In the genomic region with DNA sequence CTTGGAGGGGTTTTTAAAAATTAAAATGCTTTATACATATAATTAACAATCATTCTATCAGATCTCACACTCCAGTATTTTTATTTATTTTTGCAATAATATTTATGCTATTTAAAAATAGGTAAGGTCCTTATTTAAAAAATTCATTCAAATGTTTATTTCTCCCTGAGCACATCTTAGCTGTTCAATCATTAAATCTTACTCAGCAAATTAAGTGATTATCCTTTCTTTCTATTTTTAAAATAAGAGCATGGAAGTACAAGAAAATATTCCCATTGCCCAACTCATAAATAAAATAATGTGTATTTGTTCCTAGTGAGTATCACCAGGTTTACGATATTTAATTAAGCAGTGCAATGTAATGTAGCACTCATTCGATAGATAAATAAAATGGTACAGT, we compare ENCODE assay signal across 23 cellular contexts.
DNase-seq lines count a peak whose midpoint lies in the region; ATAC-seq, FAIRE-seq and TF ChIP-seq lines count a peak whose summit lies in the region.
"Had no signal": no experiment of that assay in that cellular context is flagged by ENCODE, and none has a peak within 500 bp of the region (broad histone marks: within the 10 kb centered on the region; RNA-seq: fewer than 3 reads in every experiment).

No MANE protein-coding gene starts in this region.

- TF ChIP-seq EP300 in HepG2 (IDR thresholded peaks at IDR 0.05; ENCODE audit: low read depth in 2 of 2, low read length in 2 of 2) (no peak), HepG2 (CRISPR knock-in tag; IDR thresholded peaks at IDR 0.05; ENCODE audit: borderline replicate concordance) (no peak), K562 (IDR thresholded peaks at IDR 0.05; ENCODE audit: low read length) (no peak)

- H3K79me1 ChIP-seq in IMR-90 (ENCODE audit: low read depth in 1 of 2, low read length in 2 of 2): no peaks in the 10 kb centered on the region

- no peak overlapping the region for H3K18ac ChIP-seq in IMR-90 (ENCODE audit: low read depth, low read length)

- H4K8ac ChIP-seq in IMR-90 (ENCODE audit: low read depth in 2 of 2, low read length in 2 of 2): no peak overlapping the region

- in situ Hi-C loops in HepG2 (cut with HindIII; ENCODE audit: extremely low pct_ligation_motif_present, low pct_unique_long_range_greater_than_20kb): no loop called here
- in situ Hi-C loops in IMR-90 (cut with MboI; ENCODE audit: low sequenced_read_pairs): no loop called here
- in situ Hi-C loops in K562 (cut with MboI): no loop called here

- TF ChIP-seq RAD21 in HepG2 (CRISPR knock-in tag; IDR thresholded peaks at IDR 0.05) (no peak), IMR-90 (IDR thresholded peaks at IDR 0.05; ENCODE audit: low read length) (no peak), K562 (CRISPR knock-in tag; conservative IDR thresholded peaks at IDR 0.05 in 1 of 2, IDR thresholded peaks at IDR 0.05 in 1 of 2) (no peak)

- H2AK5ac ChIP-seq in IMR-90 (ENCODE audit: low read depth, low read length): no peak overlapping the region

- H4K91ac ChIP-seq in IMR-90 (ENCODE audit: insufficient read depth, low read depth, low read length): no peak overlapping the region

- no peak for TF ChIP-seq CTCF in HepG2 (CRISPR knock-in tag; IDR thresholded peaks at IDR 0.05)
- TF ChIP-seq CTCF in right lobe of liver (IDR thresholded peaks at IDR 0.05): no peak
- TF ChIP-seq CTCF in IMR-90 (conservative IDR thresholded peaks at IDR 0.05; ENCODE audit: low read depth, low read length): no peak
- TF ChIP-seq CTCF in K562 (IDR thresholded peaks at IDR 0.05 in 2 of 3, conservative IDR thresholded peaks at IDR 0.05 in 1 of 3; ENCODE audit: insufficient read depth in 2 of 3, low read depth in 1 of 3, low read length in 3 of 3): no peak
- TF ChIP-seq CTCF in testis (IDR thresholded peaks at IDR 0.05): no peak

- WGBS in HepG2 (ENCODE audit: low lambda C conversion rate): 11% methylated on average over 2 of the region's 2 CpGs
- WGBS in right lobe of liver (ENCODE audit: insufficient coverage, low coverage, low lambda C conversion rate, missing lambda C conversion rate): 85% methylated on average over 2 of the region's 2 CpGs
- no CpG with 5 or more reads among the region's 2 CpGs for WGBS in IMR-90 (ENCODE audit: extremely low coverage in 2 of 2, insufficient read length in 1 of 2), 2 experiments
- 0% methylated on average over 2 of the region's 2 CpGs for WGBS in K562 (ENCODE audit: insufficient coverage, low coverage, missing lambda C conversion rate)
- 89 to 93% methylated on average over 2 of the region's 2 CpGs for WGBS in testis, 2 donors

- H3K36me3 ChIP-seq in HepG2 (replicated peaks in 1 of 2; ENCODE audit: control insufficient read depth in 1 of 2, insufficient read depth in 2 of 2, low read length in 2 of 2): no peaks in the 10 kb centered on the region
- H3K36me3 ChIP-seq in right lobe of liver: no peaks in the 10 kb centered on the region
- H3K36me3 ChIP-seq in IMR-90 (ENCODE audit: control insufficient read depth, insufficient read depth, low read length): no peaks in the 10 kb centered on the region
- H3K36me3 ChIP-seq in K562 (ENCODE audit: control insufficient read depth, insufficient read depth, low read length): no peaks in the 10 kb centered on the region
- H3K36me3 ChIP-seq in testis (ENCODE audit: low read depth, missing control alignments): no peaks in the 10 kb centered on the region
- H3K36me3 ChIP-seq: BLaER1 treated with 17β-estradiol and CSF1 and Interleukin-3, amounts not matched to agents 10 nM and 100 nM had no signal

- H2BK5ac ChIP-seq in IMR-90 (ENCODE audit: low read depth, low read length, poor library complexity, severe bottlenecking): no peak overlapping the region

- FAIRE-seq in HepG2 (lab: Jason Lieb, UNC) (no peak), K562 (lab: Jason Lieb, UNC) (no peak)
- FAIRE-seq: GM12878, GM12892, GM18507 had no signal

- BruUV-seq in HepG2 (replicated peaks; lab: Mats Ljungman, UMichigan) (no TSS peak), IMR-90 (replicated peaks; lab: Mats Ljungman, UMichigan) (no TSS peak), K562 (replicated peaks; lab: Mats Ljungman, UMichigan) (no TSS peak)

- H2AFZ ChIP-seq in HepG2 (ENCODE audit: low read length) (no peak overlapping the region), IMR-90 (replicated peaks; ENCODE audit: low read length, poor library complexity) (no peak overlapping the region), K562 (ENCODE audit: low read depth, low read length) (no peak overlapping the region)

- ATAC-seq in HepG2 (no peak), right lobe of liver (no peak), IMR-90 (ENCODE audit: low read depth) (no peak), K562 (no peak), GM19452 (IDR thresholded peaks at IDR 0.05; ENCODE audit: unreplicated experiment) (no peak)
- ATAC-seq: GM12878 had no signal

- H3K4me3 ChIP-seq in HepG2 (replicated peaks in 1 of 3; ENCODE audit: insufficient read depth in 1 of 3, low read depth in 2 of 3, low read length in 3 of 3) (no peak overlapping the region), right lobe of liver (no peak overlapping the region), IMR-90 (ENCODE audit: insufficient read depth, low read depth, low read length) (no peak overlapping the region), K562 (no peak overlapping the region), testis (no peak overlapping the region)
- H3K4me3 ChIP-seq: BLaER1 treated with 17β-estradiol and CSF1 and Interleukin-3, amounts not matched to agents 10 nM and 100 nM; GM12878 had no signal

- no peak overlapping the region for H2AK9ac ChIP-seq in IMR-90 (replicated peaks; ENCODE audit: low read depth, low read length, poor library complexity)

- no peak overlapping the region for H3K23ac ChIP-seq in IMR-90 (ENCODE audit: low read depth, low read length)

- H3K27me3 ChIP-seq in HepG2 (ENCODE audit: control insufficient read depth in 1 of 2, insufficient read depth in 2 of 2, low read length in 2 of 2) (no peaks in the 10 kb centered on the region), right lobe of liver (no peaks in the 10 kb centered on the region), IMR-90 (ENCODE audit: control insufficient read depth, insufficient read depth, low read length) (no peaks in the 10 kb centered on the region), K562 (ENCODE audit: control insufficient read depth in 2 of 2, insufficient read depth in 2 of 2, low read length in 2 of 2) (no peaks in the 10 kb centered on the region), testis (no peaks in the 10 kb centered on the region)
- H3K27me3 ChIP-seq: BLaER1 treated with 17β-estradiol and CSF1 and Interleukin-3, amounts not matched to agents 10 nM and 100 nM had no signal

- H3K4me2 ChIP-seq in HepG2 (ENCODE audit: low read depth, low read length) (no peak overlapping the region), IMR-90 (ENCODE audit: low read depth, low read length) (no peak overlapping the region), K562 (ENCODE audit: insufficient read depth, low read length) (no peak overlapping the region)
- H3K4me2 ChIP-seq: BLaER1 treated with 17β-estradiol and CSF1 and Interleukin-3, amounts not matched to agents 10 nM and 100 nM had no signal

- H3K56ac ChIP-seq in IMR-90 (ENCODE audit: extremely low read depth, insufficient read depth, low read length): no peak overlapping the region

- H2BK20ac ChIP-seq in IMR-90 (ENCODE audit: low read depth, low read length): no peak overlapping the region

- dilution Hi-C loops in IMR-90 (cut with HindIII; ENCODE audit: low sequenced_read_pairs, unreplicated experiment): no loop called here

- no peak overlapping the region for H3K14ac ChIP-seq in IMR-90 (replicated peaks; ENCODE audit: low read depth, low read length)

- H4K20me1 ChIP-seq in HepG2 (ENCODE audit: insufficient read depth, low read length) (no peaks in the 10 kb centered on the region), IMR-90 (ENCODE audit: insufficient read depth, low read length) (no peaks in the 10 kb centered on the region), K562 (replicated peaks; ENCODE audit: control insufficient read depth, insufficient read depth, low read length) (no peaks in the 10 kb centered on the region)
- H4K20me1 ChIP-seq: BLaER1 treated with 17β-estradiol and CSF1 and Interleukin-3, amounts not matched to agents 10 nM and 100 nM had no signal

- no peak overlapping the region for H2BK120ac ChIP-seq in IMR-90 (ENCODE audit: low read depth, low read length)

- no peaks in the 10 kb centered on the region; the same call in 1 of the 2 replicates for H3K9me3 ChIP-seq in HepG2 (ENCODE audit: low read length)
- H3K9me3 ChIP-seq in right lobe of liver: no peaks in the 10 kb centered on the region
- H3K9me3 ChIP-seq in IMR-90 (ENCODE audit: control insufficient read depth, insufficient read depth, low read length): no peaks in the 10 kb centered on the region
- no peaks in the 10 kb centered on the region for H3K9me3 ChIP-seq in K562 (replicated peaks; ENCODE audit: control insufficient read depth, insufficient read depth, low read depth, low read length)
- H3K9me3 ChIP-seq in testis: no peaks in the 10 kb centered on the region
- H3K9me3 ChIP-seq: BLaER1 treated with 17β-estradiol and CSF1 and Interleukin-3, amounts not matched to agents 10 nM and 100 nM had no signal

- H3K9me1 ChIP-seq in IMR-90 (ENCODE audit: insufficient read depth, low read length) (no peaks in the 10 kb centered on the region), K562 (ENCODE audit: control insufficient read depth, insufficient read depth, low read length) (no peaks in the 10 kb centered on the region)

- no peak overlapping the region for H3K27ac ChIP-seq in HepG2 (ENCODE audit: extremely low read length, insufficient read depth, low read length)
- no peak overlapping the region for H3K27ac ChIP-seq in right lobe of liver
- H3K27ac ChIP-seq in IMR-90 (ENCODE audit: insufficient read depth, low read length): no peak overlapping the region
- no peak overlapping the region for H3K27ac ChIP-seq in K562 (ENCODE audit: extremely low read depth, low read depth, low read length)
- no peak overlapping the region for H3K27ac ChIP-seq in testis
- H3K27ac ChIP-seq: 22Rv1; BLaER1 treated with 17β-estradiol and CSF1 and Interleukin-3, amounts not matched to agents 10 nM and 100 nM had no signal

- no peak overlapping the region for H4K5ac ChIP-seq in IMR-90 (ENCODE audit: low read depth, low read length)

- no peak overlapping the region for H3K4ac ChIP-seq in IMR-90 (ENCODE audit: low read depth, low read length)

- CTCF ChIA-PET in HepG2 (lab: Yijun Ruan, JAX; ENCODE audit: low intra/inter-chr PET ratio, low total read pairs): no interaction called here
- CTCF ChIA-PET in IMR-90 (lab: Yijun Ruan, JAX): no interaction called here
- CTCF ChIA-PET in K562 (lab: Yijun Ruan, JAX; ENCODE audit: low intra/inter-chr PET ratio): no interaction called here

- no peak for DNase-seq in HepG2 (ENCODE audit: low spot score)
- DNase-seq in right lobe of liver: no peak
- DNase-seq in IMR-90: no peak
- no peak for DNase-seq in K562 (ENCODE audit: extremely low read depth in 1 of 4, low spot score in 3 of 4)
- DNase-seq in testis: no peak
- DNase-seq: AML-193; CD4-positive, alpha-beta memory T cell; CD4-positive, CD25-positive, alpha-beta regulatory T cell; CD8-positive, alpha-beta memory T cell; COR-L47; DMS 273 treated with DMSO at 0.1 percent for 48 hours; DMS153; DMS53; DMS79; DND-41; EL; GDM1 had no signal

- no peaks in the 10 kb centered on the region for H3K79me2 ChIP-seq in HepG2 (ENCODE audit: insufficient read depth, low read length)
- no peaks in the 10 kb centered on the region for H3K79me2 ChIP-seq in K562 (ENCODE audit: control insufficient read depth, insufficient read depth, low read length)

- TF ChIP-seq POLR2A in HepG2 (IDR thresholded peaks at IDR 0.05; ENCODE audit: insufficient read depth in 1 of 2, low read depth in 2 of 2, low read length in 2 of 2) (no peak), right lobe of liver (IDR thresholded peaks at IDR 0.05) (no peak), IMR-90 (IDR thresholded peaks at IDR 0.05; ENCODE audit: low read depth, low read length) (no peak), K562 (conservative IDR thresholded peaks at IDR 0.05) (no peak), testis (IDR thresholded peaks at IDR 0.05) (no peak)

- H3K9ac ChIP-seq in HepG2 (ENCODE audit: insufficient read depth, low read depth, low read length) (no peak overlapping the region), IMR-90 (ENCODE audit: low read depth, low read length) (no peak overlapping the region), K562 (ENCODE audit: insufficient read depth in 1 of 2, low read depth in 2 of 2, low read length in 2 of 2) (no peak overlapping the region)
- H3K9ac ChIP-seq: BLaER1 treated with 17β-estradiol and CSF1 and Interleukin-3, amounts not matched to agents 10 nM and 100 nM had no signal

- intact Hi-C loops in HepG2 (cut with micrococcal nuclease; ENCODE audit: unreplicated experiment): no loop called here
- intact Hi-C loops in right lobe of liver (cut with DNase I): no loop called here
- intact Hi-C loops in IMR-90 (cut with micrococcal nuclease): no loop called here
- intact Hi-C loops in K562 (cut with micrococcal nuclease): no loop called here
- intact Hi-C loops in testis (cut with DNase I; ENCODE audit: low total_unique reads): no loop called here

- H3K4me1 ChIP-seq in HepG2 (ENCODE audit: insufficient read depth, low read length) (no peaks in the 10 kb centered on the region), right lobe of liver (no peaks in the 10 kb centered on the region), IMR-90 (ENCODE audit: control insufficient read depth, insufficient read depth, low read length) (no peaks in the 10 kb centered on the region), K562 (replicated peaks in 1 of 2; ENCODE audit: control insufficient read depth in 2 of 2, insufficient read depth in 2 of 2, low read length in 2 of 2) (no peaks in the 10 kb centered on the region), testis (no peaks in the 10 kb centered on the region)

- POLR2A ChIA-PET in HepG2 (lab: Yijun Ruan, JAX) (no interaction called here), IMR-90 (lab: Charles Lee; ENCODE audit: unreplicated experiment) (no interaction called here), K562 (lab: Yijun Ruan, JAX) (no interaction called here)

- H2BK15ac ChIP-seq in IMR-90 (ENCODE audit: low read depth, low read length): no peak overlapping the region

Comparison
In these comparisons a context has a peak if more than half of its experiments do, and no peak if none do; other contexts are left out.
1. Of the 241 proteins assayed by ChIP-seq in both HepG2 and K562: peak only in HepG2: MAFF and MAFK; only in K562: none; in both: none; in neither: 239.